26 cellular contexts compared by ENCODE assay signal in genomic region chr19:7528192-7528519, GRCh38. TPM values are rescaled to one million over a fixed set of nuclear protein-coding genes. Genes with fewer than 3 reads are reported as not detected.
"Had no signal": no experiment of that assay in that cellular context is flagged by ENCODE, and none has a peak within 500 bp of the region (broad histone marks: within the 10 kb centered on the region; RNA-seq: fewer than 3 reads in every experiment).

No MANE protein-coding gene starts in this region.

- ATAC-seq: effector memory CD8-positive, alpha-beta T cell; esophagus mucosa; mucosa of descending colon; stimulated activated memory B cell treated with anti-CD40 and anti-IgM and Interleukin-4, amounts not matched to agents 10 μg/mL and 1 μg/mL and 100 μg/mL, for 72 hours; stimulated activated naive CD8-positive, alpha-beta T cell treated with anti-CD3 and anti-CD28 coated beads, Interleukin-15, Interleukin-2, amounts not matched to agents 100 U/mL and 50 U/mL, for 24 hours had no signal

- H3K4me2 ChIP-seq: hepatocyte, smooth muscle cell had no signal

- DNase-seq: colonic mucosa; effector memory CD8-positive, alpha-beta T cell; foreskin fibroblast; left cardiac atrium; mesenchymal stem cell; naive B cell; stimulated activated CD4-positive, alpha-beta T cell treated with anti-CD3 and anti-CD28 coated beads, Interleukin-2, amount 100 ng/mL, for 24 hours; stimulated activated CD4-positive, alpha-beta T cell treated with anti-CD3 and anti-CD28 coated beads, Interleukin-4, amount 100 ng/mL, for 24 hours; stimulated activated naive CD8-positive, alpha-beta T cell treated with anti-CD3 and anti-CD28 coated beads, Interleukin-15, Interleukin-2, amounts not matched to agents 100 U/mL and 50 U/mL, for 24 hours; testis had no signal

- H3K9me3 Mint-ChIP-seq: effector memory CD8-positive, alpha-beta T cell; mesothelial cell of epicardium; naive B cell; natural killer cell treated with Interleukin-12 subunit alpha and Interleukin-12 subunit beta and Interleukin-15 and Interleukin-18, amount 100 ng/mL, for 72 hours; neural crest cell; stimulated activated memory B cell treated with anti-CD40 and anti-IgM and Interleukin-4, amounts not matched to agents 10 μg/mL and 1 μg/mL and 100 μg/mL, for 72 hours; type B pancreatic cell had no signal

- H3K9me3 ChIP-seq: colonic mucosa, gastroesophageal sphincter, heart left ventricle, left lung, mucosa of descending colon, prostate gland, right atrium auricular region, testis, tibial artery had no signal

- H3K27me3 ChIP-seq: colonic mucosa, gastroesophageal sphincter, heart left ventricle, hepatocyte, left lung, right atrium auricular region, testis, tibial artery had no signal

- H3K27ac ChIP-seq: colonic mucosa, epithelial cell of prostate, gastroesophageal sphincter, hepatocyte, left lung, prostate gland, right atrium auricular region, testis, tibial artery had no signal

- H3K4me3 Mint-ChIP-seq: effector memory CD8-positive, alpha-beta T cell; mesothelial cell of epicardium; natural killer cell treated with Interleukin-12 subunit alpha and Interleukin-12 subunit beta and Interleukin-15 and Interleukin-18, amount 100 ng/mL, for 72 hours; neural crest cell; stimulated activated memory B cell treated with anti-CD40 and anti-IgM and Interleukin-4, amounts not matched to agents 10 μg/mL and 1 μg/mL and 100 μg/mL, for 72 hours; type B pancreatic cell had no signal

- H3K4me3 ChIP-seq: colonic mucosa, gastroesophageal sphincter, heart left ventricle, hepatocyte, left lung, mucosa of descending colon, prostate gland, right atrium auricular region, smooth muscle cell, testis, tibial artery had no signal

- H3K27me3 Mint-ChIP-seq: effector memory CD8-positive, alpha-beta T cell; naive B cell; natural killer cell treated with Interleukin-12 subunit alpha and Interleukin-12 subunit beta and Interleukin-15 and Interleukin-18, amount 100 ng/mL, for 72 hours; stimulated activated memory B cell treated with anti-CD40 and anti-IgM and Interleukin-4, amounts not matched to agents 10 μg/mL and 1 μg/mL and 100 μg/mL, for 72 hours; type B pancreatic cell had no signal

- H3K27ac Mint-ChIP-seq: effector memory CD8-positive, alpha-beta T cell; mesothelial cell of epicardium; naive B cell; natural killer cell treated with Interleukin-12 subunit alpha and Interleukin-12 subunit beta and Interleukin-15 and Interleukin-18, amount 100 ng/mL, for 72 hours; stimulated activated memory B cell treated with anti-CD40 and anti-IgM and Interleukin-4, amounts not matched to agents 10 μg/mL and 1 μg/mL and 100 μg/mL, for 72 hours; type B pancreatic cell had no signal

- H3K36me3 ChIP-seq: colonic mucosa had no signal

- H3K36me3 Mint-ChIP-seq: natural killer cell treated with Interleukin-12 subunit alpha and Interleukin-12 subunit beta and Interleukin-15 and Interleukin-18, amount 100 ng/mL, for 72 hours had no signal

- H2AFZ ChIP-seq: hepatocyte had no signal

RNA-seq across cellular contexts. Expression of gene PEX11G, which starts 39.3 kb away (rescaled TPM):
- total RNA-seq: smooth muscle cell had no signal
